ENCODE assay signal across 2 cellular contexts in the genomic region with DNA sequence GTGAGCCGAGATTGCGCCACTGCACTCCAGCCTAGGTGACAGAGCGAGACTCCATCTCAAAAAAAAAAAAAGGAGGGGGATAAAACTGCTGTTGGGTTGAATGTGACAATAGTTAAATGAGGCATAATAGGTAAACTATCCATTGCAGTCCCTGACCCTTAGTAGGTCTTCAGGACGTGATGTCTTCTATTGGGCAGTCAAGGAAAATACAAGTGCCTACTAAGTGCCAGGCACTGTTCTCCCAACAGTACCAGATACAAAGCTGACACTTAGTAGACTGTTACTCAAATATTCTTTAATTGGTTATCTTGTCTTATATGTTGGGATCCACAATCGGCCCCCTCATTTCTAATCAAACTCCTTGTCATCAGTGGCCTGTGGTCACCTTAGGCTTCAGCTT.
TF ChIP-seq lines count a peak whose summit lies in the region.

No MANE protein-coding gene starts in this region.

TF ChIP-seq in HepG2, 621 proteins besides CTCF, POLR2A, EP300 and RAD21:
- 0 out of 2 replicates have a peak, but pooled peaks have one; percentile 58 for TF ChIP-seq ZKSCAN1 (IDR thresholded peaks at IDR 0.05; ENCODE audit: low read length)
- TF ChIP-seq KDM6A (CRISPR knock-in tag; IDR thresholded peaks at IDR 0.05; ENCODE audit: low read depth) = no peak
TF ChIP-seq in HepG2: peak in this region for 1.

TF ChIP-seq in K562, 482 proteins besides CTCF, POLR2A, EP300 and RAD21:
- TF ChIP-seq ZKSCAN1 (IDR thresholded peaks at IDR 0.05; ENCODE audit: low read depth, low read length) = peak; percentile 62; the same call in 1 of the 2 replicates
- TF ChIP-seq ELK3 (CRISPR knock-in tag; IDR thresholded peaks at IDR 0.05) = no peak
